In genomic region chr5:107812570-107813141, GRCh38 we compare ENCODE assay signal across 9 cellular contexts.
DNase-seq lines count a peak whose midpoint lies in the region; ATAC-seq, FAIRE-seq and TF ChIP-seq lines count a peak whose summit lies in the region.
"Had no signal": no experiment of that assay in that cellular context is flagged by ENCODE, and none has a peak within 500 bp of the region (broad histone marks: within the 10 kb centered on the region; RNA-seq: fewer than 3 reads in every experiment).

No MANE protein-coding gene starts in this region.

- no peaks in the 10 kb centered on the region for H3K4me1 Mint-ChIP-seq in type B pancreatic cell (ENCODE audit: unreplicated experiment)
- peaks cover 0 to 2% (median 0%) of the 10 kb centered on the region in 7 donors for H3K4me1 Mint-ChIP-seq in naive thymus-derived CD4-positive, alpha-beta T cell
- H3K4me1 Mint-ChIP-seq: IgD-negative memory B cell had no signal

- no peaks in the 10 kb centered on the region for H3K27me3 ChIP-seq in pancreas
- H3K27me3 ChIP-seq in naive thymus-derived CD4-positive, alpha-beta T cell (ENCODE audit: control insufficient read depth in 2 of 2, insufficient read depth in 2 of 2, low read length in 2 of 2), result no peaks in the 10 kb centered on the region

- no peak overlapping the region for H3K4me3 ChIP-seq in pancreas
- H3K4me3 ChIP-seq in naive thymus-derived CD4-positive, alpha-beta T cell (ENCODE audit: low read length), result no peak overlapping the region

- intact Hi-C loops in pancreas (cut with DNase I), result no loop called here
- intact Hi-C loops in naive thymus-derived CD4-positive, alpha-beta T cell (cut with micrococcal nuclease), result no loop called here

- H3K27me3 Mint-ChIP-seq in type B pancreatic cell, result no peaks in the 10 kb centered on the region
- H3K27me3 Mint-ChIP-seq in naive thymus-derived CD4-positive, alpha-beta T cell, result peaks cover 4 to 20% (median 6%) of the 10 kb centered on the region in 5 donors

- H3K36me3 Mint-ChIP-seq in type B pancreatic cell, result no peaks in the 10 kb centered on the region
- no peaks in the 10 kb centered on the region for H3K36me3 Mint-ChIP-seq in naive thymus-derived CD4-positive, alpha-beta T cell

- no peak overlapping the region for H3K4me3 Mint-ChIP-seq in type B pancreatic cell
- H3K4me3 Mint-ChIP-seq in naive thymus-derived CD4-positive, alpha-beta T cell, result no peak overlapping the region
- H3K4me3 Mint-ChIP-seq: IgD-negative memory B cell had no signal

- H3K9me3 Mint-ChIP-seq in type B pancreatic cell, result peaks cover 4% of the 10 kb centered on the region
- peaks cover 0 to 2% (median 0%) of the 10 kb centered on the region in 11 donors for H3K9me3 Mint-ChIP-seq in naive thymus-derived CD4-positive, alpha-beta T cell
- H3K9me3 Mint-ChIP-seq: IgD-negative memory B cell had no signal

- no peak overlapping the region for H3K27ac Mint-ChIP-seq in type B pancreatic cell
- no peak overlapping the region for H3K27ac Mint-ChIP-seq in naive thymus-derived CD4-positive, alpha-beta T cell

- FAIRE-seq in pancreas (lab: Jason Lieb, UNC), result no peak

- ATAC-seq in GM19395 (IDR thresholded peaks at IDR 0.05; ENCODE audit: unreplicated experiment), result peak; percentile 86
- ATAC-seq in HG03159 (IDR thresholded peaks at IDR 0.05; ENCODE audit: unreplicated experiment), result peak; percentile 68
- ATAC-seq in pancreas, result no peak
- ATAC-seq in naive thymus-derived CD4-positive, alpha-beta T cell, result no peak

- no peaks in the 10 kb centered on the region for H3K9me3 ChIP-seq in pancreas
- H3K9me3 ChIP-seq in naive thymus-derived CD4-positive, alpha-beta T cell (ENCODE audit: control insufficient read depth in 2 of 3, low read length in 3 of 3), result no peaks in the 10 kb centered on the region

- TF ChIP-seq CTCF in pancreas (IDR thresholded peaks at IDR 0.05) (no peak), type B pancreatic cell (conservative IDR thresholded peaks at IDR 0.05) (no peak)

- H3K36me3 ChIP-seq in pancreas, result no peaks in the 10 kb centered on the region
- no peaks in the 10 kb centered on the region for H3K36me3 ChIP-seq in naive thymus-derived CD4-positive, alpha-beta T cell (ENCODE audit: control insufficient read depth in 2 of 3, insufficient read depth in 3 of 3, low read length in 3 of 3)

- CTCF ChIA-PET in naive thymus-derived CD4-positive, alpha-beta T cell (lab: Charles Lee), result no interaction called here

- POLR2A ChIA-PET in naive thymus-derived CD4-positive, alpha-beta T cell (lab: Charles Lee), result no interaction called here

- peak; percentile 69 for DNase-seq in A172 (ENCODE audit: low spot score)
- DNase-seq in astrocyte of the hippocampus (ENCODE audit: low read depth, low spot score), result peak; percentile 79
- no peak for DNase-seq in pancreas
- DNase-seq in type B pancreatic cell (ENCODE audit: extremely low spot score, unreplicated experiment), result no peak
- no peak for DNase-seq in stimulated activated CD4-positive, alpha-beta T cell treated with anti-CD3 and anti-CD28 coated beads, Interleukin-2, amount 100 ng/mL, for 48 hours
- no peak for DNase-seq in naive thymus-derived CD4-positive, alpha-beta T cell

- H3K4me1 ChIP-seq in pancreas, result no peaks in the 10 kb centered on the region
- no peaks in the 10 kb centered on the region for H3K4me1 ChIP-seq in naive thymus-derived CD4-positive, alpha-beta T cell (ENCODE audit: control insufficient read depth in 2 of 2, insufficient read depth in 2 of 2, low read length in 2 of 2)

- 70 to 71% methylated on average over 8 of the region's 8 CpGs for WGBS in pancreas, 2 donors

- no peak overlapping the region for H3K27ac ChIP-seq in pancreas
- no peak overlapping the region for H3K27ac ChIP-seq in naive thymus-derived CD4-positive, alpha-beta T cell (ENCODE audit: low read depth, low read length)

Comparison
In these comparisons a context has a peak if more than half of its experiments do, and no peak if none do; other contexts are left out.
1. DNase-seq: peak in A172 (single experiment) and astrocyte of the hippocampus (single experiment); none in pancreas (0 of 6), type B pancreatic cell (single experiment), stimulated activated CD4-positive, alpha-beta T cell treated with anti-CD3 and anti-CD28 coated beads, Interleukin-2, amount 100 ng/mL, for 48 hours (0 of 2) and naive thymus-derived CD4-positive, alpha-beta T cell (0 of 9).
2. ATAC-seq: peak in GM19395 (single experiment) and HG03159 (single experiment); none in pancreas (0 of 4) and naive thymus-derived CD4-positive, alpha-beta T cell (single experiment).